In the genomic region with DNA sequence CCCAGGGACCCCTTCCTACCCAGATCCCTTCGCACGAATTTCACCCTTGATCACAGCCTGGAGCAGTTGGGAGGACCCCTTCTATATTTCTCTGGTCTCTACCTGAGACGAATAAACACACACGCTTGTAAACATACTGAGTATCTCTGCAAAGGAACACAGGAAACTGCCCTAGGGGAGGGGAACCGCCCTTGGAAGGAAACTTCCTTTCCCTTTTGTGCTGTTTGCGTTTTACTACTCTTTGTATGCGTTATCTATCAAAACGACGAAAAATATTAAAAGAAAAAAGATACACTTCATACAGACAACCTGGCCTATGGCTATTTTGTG, we compare ENCODE assay signal across 9 cellular contexts. TPM values are rescaled to one million over a fixed set of nuclear protein-coding genes. Genes with fewer than 3 reads are reported as not detected.
DNase-seq lines count a peak whose midpoint lies in the region; ATAC-seq and TF ChIP-seq lines count a peak whose summit lies in the region.
"Had no signal": no experiment of that assay in that cellular context is flagged by ENCODE, and none has a peak within 500 bp of the region (broad histone marks: within the 10 kb centered on the region; RNA-seq: fewer than 3 reads in every experiment).

No MANE protein-coding gene starts in this region.

- H3K27me3 Mint-ChIP-seq in CD4-positive, CD25-positive, alpha-beta regulatory T cell = peaks cover 5% of the 10 kb centered on the region
- no peaks in the 10 kb centered on the region for H3K27me3 Mint-ChIP-seq in IgD-negative memory B cell

- peak overlapping the region; percentile 93 for H3K4me3 ChIP-seq in CD4-positive, CD25-positive, alpha-beta regulatory T cell (ENCODE audit: low read depth, low read length)
- peak overlapping the region; percentile 95 to 100 (median 97) for H3K4me3 ChIP-seq in breast epithelium
- peak overlapping the region; percentile 100 for H3K4me3 ChIP-seq in lower lobe of right lung
- peak overlapping the region; percentile 72 to 85 for H3K4me3 ChIP-seq in vagina

- TF ChIP-seq POLR2A in breast epithelium (IDR thresholded peaks at IDR 0.05) = no peak
- no peak for TF ChIP-seq POLR2A in vagina (IDR thresholded peaks at IDR 0.05)

- peak overlapping the region; percentile 95 to 100 (median 97) for H3K4me3 Mint-ChIP-seq in CD4-positive, CD25-positive, alpha-beta regulatory T cell
- peak overlapping the region; percentile 92 to 100 (median 98) for H3K4me3 Mint-ChIP-seq in IgD-negative memory B cell

- H3K27me3 ChIP-seq in CD4-positive, CD25-positive, alpha-beta regulatory T cell (ENCODE audit: control insufficient read depth, insufficient read depth, low read length) = no peaks in the 10 kb centered on the region
- H3K27me3 ChIP-seq in breast epithelium (no peaks in the 10 kb centered on the region), lower lobe of right lung (ENCODE audit: low read depth) (no peaks in the 10 kb centered on the region), vagina (no peaks in the 10 kb centered on the region)

- H3K4me1 ChIP-seq in CD4-positive, CD25-positive, alpha-beta regulatory T cell (ENCODE audit: control insufficient read depth, insufficient read depth, low read length, poor library complexity, severe bottlenecking) = peaks cover 36% of the 10 kb centered on the region
- H3K4me1 ChIP-seq in breast epithelium (peaks cover 0 to 6% of the 10 kb centered on the region in 2 donors), lower lobe of right lung (peaks cover 46% of the 10 kb centered on the region), vagina (peaks cover 40% of the 10 kb centered on the region)

- peaks cover 37% of the 10 kb centered on the region for H3K36me3 ChIP-seq in CD4-positive, CD25-positive, alpha-beta regulatory T cell (ENCODE audit: control insufficient read depth, insufficient read depth, low read length)
- H3K36me3 ChIP-seq in breast epithelium = no peaks in the 10 kb centered on the region
- peaks cover 39% of the 10 kb centered on the region for H3K36me3 ChIP-seq in lower lobe of right lung
- H3K36me3 ChIP-seq in vagina = peaks cover 0 to 22% of the 10 kb centered on the region in 2 donors

- H3K9me3 ChIP-seq in CD4-positive, CD25-positive, alpha-beta regulatory T cell (ENCODE audit: control insufficient read depth in 2 of 2, low read length in 2 of 2) = no peaks in the 10 kb centered on the region
- H3K9me3 ChIP-seq in breast epithelium = no peaks in the 10 kb centered on the region
- H3K9me3 ChIP-seq in lower lobe of right lung = no peaks in the 10 kb centered on the region
- H3K9me3 ChIP-seq in vagina = no peaks in the 10 kb centered on the region

- intact Hi-C loops in breast epithelium (cut with DNase I; ENCODE audit: low total_unique reads) = no loop called here
- intact Hi-C loops in lower lobe of right lung (cut with DNase I) = no loop called here
- intact Hi-C loops in vagina (cut with DNase I) = no loop called here

- peak in 1 of 3 donors; percentile 82 for DNase-seq in CD4-positive, CD25-positive, alpha-beta regulatory T cell
- DNase-seq in breast epithelium (ENCODE audit: low spot score in 2 of 2) (no peak), lower lobe of right lung (no peak), vagina (ENCODE audit: extremely low spot score in 2 of 2) (no peak), mucosa of gallbladder (ENCODE audit: low spot score) (no peak)

- H3K9me3 Mint-ChIP-seq in CD4-positive, CD25-positive, alpha-beta regulatory T cell = no peaks in the 10 kb centered on the region
- H3K9me3 Mint-ChIP-seq in IgD-negative memory B cell = no peaks in the 10 kb centered on the region

- H3K27ac Mint-ChIP-seq in CD4-positive, CD25-positive, alpha-beta regulatory T cell = peak overlapping the region; percentile 97
- peak overlapping the region; percentile 97 to 98 (median 97) for H3K27ac Mint-ChIP-seq in IgD-negative memory B cell

- peak; percentile 29 to 48 for ATAC-seq in CD4-positive, CD25-positive, alpha-beta regulatory T cell (ENCODE audit: low read depth in 2 of 2)
- ATAC-seq in lower lobe of right lung = peak in 1 of 2 donors; percentile 27
- no peak for ATAC-seq in GM21717 (IDR thresholded peaks at IDR 0.05; ENCODE audit: unreplicated experiment)
- ATAC-seq in HG03565 (IDR thresholded peaks at IDR 0.05; ENCODE audit: unreplicated experiment) = no peak

- peak overlapping the region; percentile 99 for H3K27ac ChIP-seq in CD4-positive, CD25-positive, alpha-beta regulatory T cell (ENCODE audit: insufficient read depth, low read length, poor library complexity, severe bottlenecking)
- H3K27ac ChIP-seq in breast epithelium (peak overlapping the region; percentile 81 to 92), lower lobe of right lung (peak overlapping the region; percentile 89), vagina (peak overlapping the region; percentile 77)

- peaks cover 9% of the 10 kb centered on the region for H3K36me3 Mint-ChIP-seq in CD4-positive, CD25-positive, alpha-beta regulatory T cell
- no peaks in the 10 kb centered on the region for H3K36me3 Mint-ChIP-seq in IgD-negative memory B cell

- TF ChIP-seq CTCF in breast epithelium (IDR thresholded peaks at IDR 0.05) (no peak), lower lobe of right lung (IDR thresholded peaks at IDR 0.05) (no peak), vagina (IDR thresholded peaks at IDR 0.05) (no peak)

- peaks cover 8 to 55% (median 26%) of the 10 kb centered on the region in 4 donors for H3K4me1 Mint-ChIP-seq in CD4-positive, CD25-positive, alpha-beta regulatory T cell
- H3K4me1 Mint-ChIP-seq in IgD-negative memory B cell = peaks cover 25 to 32% (median 29%) of the 10 kb centered on the region in 3 donors

RNA-seq across cellular contexts. Expression of gene NECAP2, which starts 0.8 kb away (rescaled TPM):
- total RNA-seq in CD4-positive, CD25-positive, alpha-beta regulatory T cell = 147 TPM
- polyA plus RNA-seq in CD4-positive, CD25-positive, alpha-beta regulatory T cell = 100 to 1,000 TPM; 276 to 323 (median 303) TPM
- 144 TPM for polyA plus RNA-seq in IgD-negative memory B cell
- 10 to 100 TPM; 61.2 to 64.0 (median 62.9) TPM for total RNA-seq in breast epithelium
- total RNA-seq in lower lobe of right lung = 97.7 TPM
- 41.7 TPM for total RNA-seq in vagina
- 46.4 TPM for total RNA-seq in mucosa of gallbladder

RNA-seq across cellular contexts. Expression of gene SPATA21, which starts 4.1 kb away (rescaled TPM):
- not detected for total RNA-seq in CD4-positive, CD25-positive, alpha-beta regulatory T cell
- not detected for polyA plus RNA-seq in CD4-positive, CD25-positive, alpha-beta regulatory T cell
- polyA plus RNA-seq in IgD-negative memory B cell = not detected
- total RNA-seq in breast epithelium = not detected
- not detected for total RNA-seq in lower lobe of right lung
- not detected for total RNA-seq in vagina
- total RNA-seq in mucosa of gallbladder = not detected
- total RNA-seq: HT1080 had no signal

Comparison
In these comparisons a context has a peak if more than half of its experiments do, and no peak if none do; other contexts are left out.
1. ATAC-seq: peak in CD4-positive, CD25-positive, alpha-beta regulatory T cell (2 of 2); none in GM21717 (single experiment) and HG03565 (single experiment).
2. Peak in every context shown above with its lines, with median percentiles within 50 percentile points of each other: H3K27ac ChIP-seq and H3K4me3 ChIP-seq.